Comparison of ENCODE assay signal across 18 cellular contexts in genomic region chr4:100649478-100649877, GRCh38.
DNase-seq lines count a peak whose midpoint lies in the region; ATAC-seq, FAIRE-seq and TF ChIP-seq lines count a peak whose summit lies in the region.
"Had no signal": no experiment of that assay in that cellular context is flagged by ENCODE, and none has a peak within 500 bp of the region (broad histone marks: within the 10 kb centered on the region; RNA-seq: fewer than 3 reads in every experiment).

No MANE protein-coding gene starts in this region.

- no peaks in the 10 kb centered on the region for H3K79me2 ChIP-seq in GM23248 (ENCODE audit: insufficient read depth)
- H3K79me2 ChIP-seq in osteoblast (ENCODE audit: insufficient read depth, low read length): no peaks in the 10 kb centered on the region

- TF ChIP-seq POLR2A in heart left ventricle (IDR thresholded peaks at IDR 0.05): no peak

- H3K4me3 ChIP-seq in heart left ventricle: no peak overlapping the region
- no peak overlapping the region for H3K4me3 ChIP-seq in GM23248
- H3K4me3 ChIP-seq in bronchial epithelial cell (ENCODE audit: low read depth, low read length): no peak overlapping the region
- no peak overlapping the region for H3K4me3 ChIP-seq in osteoblast (ENCODE audit: insufficient read depth, low read length)
- H3K4me3 ChIP-seq: Peyer's patch had no signal

- ATAC-seq in heart left ventricle (peak in 3 of 4 donors; percentile 54 to 79 (median 57)), left cardiac atrium (no peak)

- H3K9ac ChIP-seq in GM23248: no peak overlapping the region

- peaks cover 0 to 28% (median 11%) of the 10 kb centered on the region in 12 donors for H3K4me1 ChIP-seq in heart left ventricle
- H3K4me1 ChIP-seq in GM23248 (ENCODE audit: insufficient read depth): peaks cover 11% of the 10 kb centered on the region; the same call in 1 of the 2 replicates
- no peaks in the 10 kb centered on the region for H3K4me1 ChIP-seq in osteoblast (ENCODE audit: insufficient read depth, low read length)
- H3K4me1 ChIP-seq: Peyer's patch had no signal

- in situ Hi-C loops in GM23248 (cut with MboI): no loop called here

- H3K36me3 ChIP-seq in heart left ventricle: no peaks in the 10 kb centered on the region
- H3K36me3 ChIP-seq in GM23248 (ENCODE audit: low read depth): no peaks in the 10 kb centered on the region
- H3K36me3 ChIP-seq in bronchial epithelial cell (ENCODE audit: control insufficient read depth, insufficient read depth, low read length): no peaks in the 10 kb centered on the region
- no peaks in the 10 kb centered on the region for H3K36me3 ChIP-seq in osteoblast (ENCODE audit: insufficient read depth, low read length)
- H3K36me3 ChIP-seq: Peyer's patch had no signal

- no peak for TF ChIP-seq CTCF in heart left ventricle (IDR thresholded peaks at IDR 0.05)
- no peak for TF ChIP-seq CTCF in bronchial epithelial cell (IDR thresholded peaks at IDR 0.05; ENCODE audit: insufficient read depth, low read length, severe bottlenecking)
- TF ChIP-seq CTCF in osteoblast (IDR thresholded peaks at IDR 0.05; ENCODE audit: extremely low read depth, low read depth, low read length): no peak

- H3F3A ChIP-seq in GM23248 (ENCODE audit: insufficient read depth): no peaks in the 10 kb centered on the region

- H3K9me3 ChIP-seq in heart left ventricle: no peaks in the 10 kb centered on the region
- H3K9me3 ChIP-seq in GM23248 (ENCODE audit: low read depth): no peaks in the 10 kb centered on the region
- H3K9me3 ChIP-seq in osteoblast (ENCODE audit: low read depth, low read length): no peaks in the 10 kb centered on the region
- H3K9me3 ChIP-seq: Peyer's patch had no signal

- no peak for FAIRE-seq in bronchial epithelial cell (lab: Jason Lieb, UNC)

- DNase-seq in heart left ventricle (no peak), left cardiac atrium (no peak), GM23248 (peak; percentile 1), bronchial epithelial cell (ENCODE audit: low read depth) (peak; percentile 16), osteoblast (ENCODE audit: insufficient read length, low spot score, missing footprints) (peak; percentile 52), amniotic stem cell (lab: John Stamatoyannopoulos, UW) (no peak), substantia nigra (lab: John Stamatoyannopoulos, UW) (no peak)
- no peak for DNase-seq in stimulated activated naive CD4-positive, alpha-beta T cell treated with Interleukin-2 at 50 U/mL for 16 hours (lab: John Stamatoyannopoulos, UW)
- DNase-seq: 8988T, H7, NCI-H1048, NCI-H1436 treated with DMSO at 0.1 percent for 48 hours, NCI-H2029 treated with DMSO at 0.1 percent for 48 hours, NCI-H2171 treated with DMSO at 0.1 percent for 48 hours, NCI-H510A treated with DMSO at 0.1 percent for 48 hours, Peyer's patch, SHP77 had no signal

- no peaks in the 10 kb centered on the region for H3K27me3 ChIP-seq in heart left ventricle
- H3K27me3 ChIP-seq in GM23248 (replicated peaks; ENCODE audit: insufficient read depth): no peaks in the 10 kb centered on the region
- no peaks in the 10 kb centered on the region for H3K27me3 ChIP-seq in bronchial epithelial cell (ENCODE audit: control insufficient read depth, insufficient read depth, low read length)
- no peaks in the 10 kb centered on the region for H3K27me3 ChIP-seq in osteoblast (ENCODE audit: insufficient read depth, low read length)
- H3K27me3 ChIP-seq: Peyer's patch had no signal

- no peaks in the 10 kb centered on the region for H3K9me2 ChIP-seq in GM23248 (ENCODE audit: insufficient read depth)

- H3K4me2 ChIP-seq in GM23248 (ENCODE audit: unreplicated experiment) (peak overlapping the region; percentile 24), osteoblast (ENCODE audit: insufficient read depth, low read length) (no peak overlapping the region)

- H4K20me1 ChIP-seq in GM23248 (ENCODE audit: insufficient read depth): no peaks in the 10 kb centered on the region
- no peaks in the 10 kb centered on the region for H4K20me1 ChIP-seq in osteoblast (ENCODE audit: insufficient read depth, low read length)

- intact Hi-C loops in heart left ventricle (cut with DNase I): loop anchor here in 1 of 10 donors (5.0 kb wide), 1 partner anchor 132 kb away; the partner anchor contains the start of gene EMCN
- intact Hi-C loops in left cardiac atrium (cut with DNase I): no loop called here

- 28 to 41% (median 38%) methylated on average over 2 of the region's 2 CpGs for WGBS in heart left ventricle, 4 donors
- 29 to 38% methylated on average over 2 of the region's 2 CpGs for WGBS in GM23248 (ENCODE audit: low coverage in 1 of 2, low lambda C conversion rate in 2 of 2, missing lambda C conversion rate in 2 of 2), 2 experiments

- peak overlapping the region; percentile 9; the same call in 1 of the 2 replicates for H2AFZ ChIP-seq in GM23248
- H2AFZ ChIP-seq in osteoblast (ENCODE audit: low read length): no peak overlapping the region

- peak overlapping the region in 5 of 12 donors; percentile 1 to 39 (median 7) for H3K27ac ChIP-seq in heart left ventricle
- H3K27ac ChIP-seq in GM23248: no peak overlapping the region
- no peak overlapping the region for H3K27ac ChIP-seq in osteoblast (ENCODE audit: low read depth, low read length)
- H3K27ac ChIP-seq in substantia nigra (ENCODE audit: low read depth, low read length, poor library complexity, severe bottlenecking): no peak overlapping the region
- H3K27ac ChIP-seq: C4-2B, Peyer's patch had no signal

Comparison
In these comparisons a context has a peak if more than half of its experiments do, and no peak if none do; other contexts are left out.
1. ATAC-seq: peak in heart left ventricle (3 of 4); none in left cardiac atrium (0 of 2).
2. DNase-seq: peak in GM23248 (single experiment), bronchial epithelial cell (single experiment) and osteoblast (single experiment); none in heart left ventricle (0 of 5), left cardiac atrium (single experiment), amniotic stem cell (single experiment), substantia nigra (0 of 49) and stimulated activated naive CD4-positive, alpha-beta T cell treated with Interleukin-2 at 50 U/mL for 16 hours (single experiment).